1 cellular context compared by ENCODE assay signal in genomic region chr9:127742435-127743088, GRCh38.
TF ChIP-seq lines count a peak whose summit lies in the region.

No MANE protein-coding gene starts in this region.

TF ChIP-seq in WTC11, 78 proteins besides CTCF, POLR2A, EP300 and RAD21 (continued from another document):
- TF ChIP-seq, protein P1, sequence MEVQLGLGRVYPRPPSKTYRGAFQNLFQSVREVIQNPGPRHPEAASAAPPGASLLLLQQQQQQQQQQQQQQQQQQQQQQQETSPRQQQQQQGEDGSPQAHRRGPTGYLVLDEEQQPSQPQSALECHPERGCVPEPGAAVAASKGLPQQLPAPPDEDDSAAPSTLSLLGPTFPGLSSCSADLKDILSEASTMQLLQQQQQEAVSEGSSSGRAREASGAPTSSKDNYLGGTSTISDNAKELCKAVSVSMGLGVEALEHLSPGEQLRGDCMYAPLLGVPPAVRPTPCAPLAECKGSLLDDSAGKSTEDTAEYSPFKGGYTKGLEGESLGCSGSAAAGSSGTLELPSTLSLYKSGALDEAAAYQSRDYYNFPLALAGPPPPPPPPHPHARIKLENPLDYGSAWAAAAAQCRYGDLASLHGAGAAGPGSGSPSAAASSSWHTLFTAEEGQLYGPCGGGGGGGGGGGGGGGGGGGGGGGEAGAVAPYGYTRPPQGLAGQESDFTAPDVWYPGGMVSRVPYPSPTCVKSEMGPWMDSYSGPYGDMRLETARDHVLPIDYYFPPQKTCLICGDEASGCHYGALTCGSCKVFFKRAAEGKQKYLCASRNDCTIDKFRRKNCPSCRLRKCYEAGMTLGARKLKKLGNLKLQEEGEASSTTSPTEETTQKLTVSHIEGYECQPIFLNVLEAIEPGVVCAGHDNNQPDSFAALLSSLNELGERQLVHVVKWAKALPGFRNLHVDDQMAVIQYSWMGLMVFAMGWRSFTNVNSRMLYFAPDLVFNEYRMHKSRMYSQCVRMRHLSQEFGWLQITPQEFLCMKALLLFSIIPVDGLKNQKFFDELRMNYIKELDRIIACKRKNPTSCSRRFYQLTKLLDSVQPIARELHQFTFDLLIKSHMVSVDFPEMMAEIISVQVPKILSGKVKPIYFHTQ (CRISPR knock-in tag; IDR thresholded peaks at IDR 0.05) = no peak
- TF ChIP-seq SP1 (CRISPR knock-in tag; conservative IDR thresholded peaks at IDR 0.05) (peak; percentile 61), SMAD4 (CRISPR knock-in tag; IDR thresholded peaks at IDR 0.05) (no peak), ETV6 (CRISPR knock-in tag; IDR thresholded peaks at IDR 0.05) (no peak), ZNF671 (CRISPR knock-in tag; IDR thresholded peaks at IDR 0.05) (no peak), ELF4 (CRISPR knock-in tag; IDR thresholded peaks at IDR 0.05; ENCODE audit: low read depth) (0 out of 2 replicates have a peak, but pooled peaks have one; percentile 15), NFYB (CRISPR knock-in tag; conservative IDR thresholded peaks at IDR 0.05; ENCODE audit: low read depth) (peak; percentile 25; the same call in 1 of the 2 replicates), FOXP4 (CRISPR knock-in tag; IDR thresholded peaks at IDR 0.05) (no peak), ZNF232 (CRISPR knock-in tag; IDR thresholded peaks at IDR 0.05) (no peak), HMGA2 (CRISPR knock-in tag; IDR thresholded peaks at IDR 0.05) (no peak), CBFB (CRISPR knock-in tag; IDR thresholded peaks at IDR 0.05; ENCODE audit: low read depth) (no peak), FOXP1 (CRISPR knock-in tag; IDR thresholded peaks at IDR 0.05; ENCODE audit: borderline replicate concordance) (no peak), KAT7 (CRISPR knock-in tag; IDR thresholded peaks at IDR 0.05; ENCODE audit: borderline replicate concordance) (no peak), ZBTB21 (CRISPR knock-in tag; IDR thresholded peaks at IDR 0.05; ENCODE audit: borderline replicate concordance) (no peak), GTF2I (CRISPR knock-in tag; conservative IDR thresholded peaks at IDR 0.05) (no peak)
- TF ChIP-seq, protein P2, sequence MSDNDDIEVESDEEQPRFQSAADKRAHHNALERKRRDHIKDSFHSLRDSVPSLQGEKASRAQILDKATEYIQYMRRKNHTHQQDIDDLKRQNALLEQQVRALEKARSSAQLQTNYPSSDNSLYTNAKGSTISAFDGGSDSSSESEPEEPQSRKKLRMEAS (CRISPR knock-in tag; IDR thresholded peaks at IDR 0.05) = peak; percentile 47; the same call in 1 of the 2 replicates
- TF ChIP-seq, protein P3, sequence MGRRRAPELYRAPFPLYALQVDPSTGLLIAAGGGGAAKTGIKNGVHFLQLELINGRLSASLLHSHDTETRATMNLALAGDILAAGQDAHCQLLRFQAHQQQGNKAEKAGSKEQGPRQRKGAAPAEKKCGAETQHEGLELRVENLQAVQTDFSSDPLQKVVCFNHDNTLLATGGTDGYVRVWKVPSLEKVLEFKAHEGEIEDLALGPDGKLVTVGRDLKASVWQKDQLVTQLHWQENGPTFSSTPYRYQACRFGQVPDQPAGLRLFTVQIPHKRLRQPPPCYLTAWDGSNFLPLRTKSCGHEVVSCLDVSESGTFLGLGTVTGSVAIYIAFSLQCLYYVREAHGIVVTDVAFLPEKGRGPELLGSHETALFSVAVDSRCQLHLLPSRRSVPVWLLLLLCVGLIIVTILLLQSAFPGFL (CRISPR knock-in tag; IDR thresholded peaks at IDR 0.05; ENCODE audit: borderline replicate concordance) = no peak
- TF ChIP-seq, protein P4, sequence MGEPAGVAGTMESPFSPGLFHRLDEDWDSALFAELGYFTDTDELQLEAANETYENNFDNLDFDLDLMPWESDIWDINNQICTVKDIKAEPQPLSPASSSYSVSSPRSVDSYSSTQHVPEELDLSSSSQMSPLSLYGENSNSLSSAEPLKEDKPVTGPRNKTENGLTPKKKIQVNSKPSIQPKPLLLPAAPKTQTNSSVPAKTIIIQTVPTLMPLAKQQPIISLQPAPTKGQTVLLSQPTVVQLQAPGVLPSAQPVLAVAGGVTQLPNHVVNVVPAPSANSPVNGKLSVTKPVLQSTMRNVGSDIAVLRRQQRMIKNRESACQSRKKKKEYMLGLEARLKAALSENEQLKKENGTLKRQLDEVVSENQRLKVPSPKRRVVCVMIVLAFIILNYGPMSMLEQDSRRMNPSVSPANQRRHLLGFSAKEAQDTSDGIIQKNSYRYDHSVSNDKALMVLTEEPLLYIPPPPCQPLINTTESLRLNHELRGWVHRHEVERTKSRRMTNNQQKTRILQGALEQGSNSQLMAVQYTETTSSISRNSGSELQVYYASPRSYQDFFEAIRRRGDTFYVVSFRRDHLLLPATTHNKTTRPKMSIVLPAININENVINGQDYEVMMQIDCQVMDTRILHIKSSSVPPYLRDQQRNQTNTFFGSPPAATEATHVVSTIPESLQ (CRISPR knock-in tag; IDR thresholded peaks at IDR 0.05) = no peak
- TF ChIP-seq, protein P5, sequence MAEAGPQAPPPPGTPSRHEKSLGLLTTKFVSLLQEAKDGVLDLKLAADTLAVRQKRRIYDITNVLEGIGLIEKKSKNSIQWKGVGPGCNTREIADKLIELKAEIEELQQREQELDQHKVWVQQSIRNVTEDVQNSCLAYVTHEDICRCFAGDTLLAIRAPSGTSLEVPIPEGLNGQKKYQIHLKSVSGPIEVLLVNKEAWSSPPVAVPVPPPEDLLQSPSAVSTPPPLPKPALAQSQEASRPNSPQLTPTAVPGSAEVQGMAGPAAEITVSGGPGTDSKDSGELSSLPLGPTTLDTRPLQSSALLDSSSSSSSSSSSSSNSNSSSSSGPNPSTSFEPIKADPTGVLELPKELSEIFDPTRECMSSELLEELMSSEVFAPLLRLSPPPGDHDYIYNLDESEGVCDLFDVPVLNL (CRISPR knock-in tag; IDR thresholded peaks at IDR 0.05; ENCODE audit: borderline replicate concordance, low read depth) = no peak
- TF ChIP-seq, protein P6, sequence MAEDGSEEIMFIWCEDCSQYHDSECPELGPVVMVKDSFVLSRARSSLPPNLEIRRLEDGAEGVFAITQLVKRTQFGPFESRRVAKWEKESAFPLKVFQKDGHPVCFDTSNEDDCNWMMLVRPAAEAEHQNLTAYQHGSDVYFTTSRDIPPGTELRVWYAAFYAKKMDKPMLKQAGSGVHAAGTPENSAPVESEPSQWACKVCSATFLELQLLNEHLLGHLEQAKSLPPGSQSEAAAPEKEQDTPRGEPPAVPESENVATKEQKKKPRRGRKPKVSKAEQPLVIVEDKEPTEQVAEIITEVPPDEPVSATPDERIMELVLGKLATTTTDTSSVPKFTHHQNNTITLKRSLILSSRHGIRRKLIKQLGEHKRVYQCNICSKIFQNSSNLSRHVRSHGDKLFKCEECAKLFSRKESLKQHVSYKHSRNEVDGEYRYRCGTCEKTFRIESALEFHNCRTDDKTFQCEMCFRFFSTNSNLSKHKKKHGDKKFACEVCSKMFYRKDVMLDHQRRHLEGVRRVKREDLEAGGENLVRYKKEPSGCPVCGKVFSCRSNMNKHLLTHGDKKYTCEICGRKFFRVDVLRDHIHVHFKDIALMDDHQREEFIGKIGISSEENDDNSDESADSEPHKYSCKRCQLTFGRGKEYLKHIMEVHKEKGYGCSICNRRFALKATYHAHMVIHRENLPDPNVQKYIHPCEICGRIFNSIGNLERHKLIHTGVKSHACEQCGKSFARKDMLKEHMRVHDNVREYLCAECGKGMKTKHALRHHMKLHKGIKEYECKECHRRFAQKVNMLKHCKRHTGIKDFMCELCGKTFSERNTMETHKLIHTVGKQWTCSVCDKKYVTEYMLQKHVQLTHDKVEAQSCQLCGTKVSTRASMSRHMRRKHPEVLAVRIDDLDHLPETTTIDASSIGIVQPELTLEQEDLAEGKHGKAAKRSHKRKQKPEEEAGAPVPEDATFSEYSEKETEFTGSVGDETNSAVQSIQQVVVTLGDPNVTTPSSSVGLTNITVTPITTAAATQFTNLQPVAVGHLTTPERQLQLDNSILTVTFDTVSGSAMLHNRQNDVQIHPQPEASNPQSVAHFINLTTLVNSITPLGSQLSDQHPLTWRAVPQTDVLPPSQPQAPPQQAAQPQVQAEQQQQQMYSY (CRISPR knock-in tag; IDR thresholded peaks at IDR 0.05) = no peak
